8 cellular contexts compared by ENCODE assay signal in genomic region chr1:158124999-158125398, GRCh38. TPM values are rescaled to one million over a fixed set of nuclear protein-coding genes. Genes with fewer than 3 reads are reported as not detected.
DNase-seq lines count a peak whose midpoint lies in the region; TF ChIP-seq lines count a peak whose summit lies in the region.

No MANE protein-coding gene starts in this region.

- H3K27ac Mint-ChIP-seq in activated naive CD4-positive, alpha-beta T cell treated with anti-CD3 and anti-CD28 coated beads for 36 hours: no peak overlapping the region

- TF ChIP-seq CTCF in vagina (IDR thresholded peaks at IDR 0.05): peak; percentile 87 to 97 (median 94)

- intact Hi-C loops in activated naive CD4-positive, alpha-beta T cell treated with anti-CD3 and anti-CD28 coated beads for 36 hours (cut with micrococcal nuclease): loop anchor here (1.0 to 10.0 kb wide), 5 partner anchors 30 to 750 kb away; no protein-coding TSS in a partner anchor
- intact Hi-C loops in vagina (cut with DNase I): no loop called here

- peaks cover 23% of the 10 kb centered on the region for H3K27me3 Mint-ChIP-seq in activated naive CD4-positive, alpha-beta T cell treated with anti-CD3 and anti-CD28 coated beads for 36 hours (ENCODE audit: low read depth)

- H3K9me3 Mint-ChIP-seq in activated naive CD4-positive, alpha-beta T cell treated with anti-CD3 and anti-CD28 coated beads for 36 hours: no peaks in the 10 kb centered on the region

- H3K4me3 Mint-ChIP-seq in activated naive CD4-positive, alpha-beta T cell treated with anti-CD3 and anti-CD28 coated beads for 36 hours: no peak overlapping the region

- no peaks in the 10 kb centered on the region for H3K27me3 ChIP-seq in vagina

- no peaks in the 10 kb centered on the region for H3K36me3 ChIP-seq in vagina

- no peaks in the 10 kb centered on the region for H3K36me3 Mint-ChIP-seq in activated naive CD4-positive, alpha-beta T cell treated with anti-CD3 and anti-CD28 coated beads for 36 hours (ENCODE audit: low read depth)

- H3K27ac ChIP-seq in vagina: no peak overlapping the region

- DNase-seq in EH (ENCODE audit: low read depth) (peak; percentile 94), H4 (ENCODE audit: low spot score) (peak; percentile 95), NAMALWA (ENCODE audit: low spot score) (peak; percentile 92), SK-N-DZ (ENCODE audit: low spot score) (peak; percentile 82), glomerular visceral epithelial cell (ENCODE audit: extremely low spot score) (peak; percentile 94), pons (ENCODE audit: low spot score) (peak; percentile 92), vagina (ENCODE audit: extremely low spot score in 2 of 2) (no peak)
- DNase-seq in activated naive CD4-positive, alpha-beta T cell treated with anti-CD3 and anti-CD28 coated beads for 36 hours: peak; percentile 86

- H3K9me3 ChIP-seq in vagina: no peaks in the 10 kb centered on the region

- CTCF ChIA-PET in activated naive CD4-positive, alpha-beta T cell treated with anti-CD3 and anti-CD28 coated beads for 36 hours (lab: Charles Lee): interaction anchor here (0.6 to 7.7 kb wide), 26 partner anchors 9 to 1009 kb away, joined by 3 to 128 read pairs (median 6); partner anchors contain the start of gene KIRREL1

- no peak overlapping the region for H3K4me3 ChIP-seq in vagina

- no peaks in the 10 kb centered on the region for H3K4me1 ChIP-seq in vagina

- TF ChIP-seq POLR2A in vagina (IDR thresholded peaks at IDR 0.05): no peak

- H3K4me1 Mint-ChIP-seq in activated naive CD4-positive, alpha-beta T cell treated with anti-CD3 and anti-CD28 coated beads for 36 hours (ENCODE audit: low read depth): no peaks in the 10 kb centered on the region

RNA-seq across cellular contexts. Expression of gene CD1D, which starts 55.7 kb away (rescaled TPM):
- 0.64 and 2.0 TPM in 2 replicates for total RNA-seq in H4 (2014; rRNA removed; shearing (Covaris generic))
- polyA plus RNA-seq in SK-N-DZ (2014; cell fraction: cytosol; rRNA removed): not detected in 2 replicates
- polyA plus RNA-seq in SK-N-DZ (2014; cell fraction: nucleus; rRNA removed): not detected in 2 replicates
- not detected for total RNA-seq in activated naive CD4-positive, alpha-beta T cell treated with anti-CD3 and anti-CD28 coated beads for 36 hours
- total RNA-seq in vagina: 0.49 TPM

Comparison
In these comparisons a context has a peak if more than half of its experiments do, and no peak if none do; other contexts are left out.
1. DNase-seq: peak in EH (single experiment), H4 (single experiment), NAMALWA (single experiment), SK-N-DZ (single experiment), activated naive CD4-positive, alpha-beta T cell treated with anti-CD3 and anti-CD28 coated beads for 36 hours (single experiment), glomerular visceral epithelial cell (single experiment) and pons (single experiment); none in vagina (0 of 2).